ENCODE assay signal across 8 cellular contexts in genomic region chr3:186520957-186521842, GRCh38. TPM values are rescaled to one million over a fixed set of nuclear protein-coding genes. Genes with fewer than 3 reads are reported as not detected.
DNase-seq lines count a peak whose midpoint lies in the region; ATAC-seq and TF ChIP-seq lines count a peak whose summit lies in the region.

No MANE protein-coding gene starts in this region.

- peak overlapping the region in 2 of 8 donors; percentile 29 to 53 for H3K4me3 Mint-ChIP-seq in CD4-positive, alpha-beta memory T cell
- H3K4me3 Mint-ChIP-seq in WTC11 (no peak overlapping the region), endothelial cell (ENCODE audit: unreplicated experiment) (no peak overlapping the region), CD14-positive monocyte (no peak overlapping the region)

- H3K4me1 Mint-ChIP-seq in CD4-positive, alpha-beta memory T cell, result peaks cover 35 to 63% (median 49%) of the 10 kb centered on the region in 4 donors
- peaks cover 7% of the 10 kb centered on the region for H3K4me1 Mint-ChIP-seq in WTC11
- H3K4me1 Mint-ChIP-seq in endothelial cell (ENCODE audit: unreplicated experiment), result no peaks in the 10 kb centered on the region
- H3K4me1 Mint-ChIP-seq in CD14-positive monocyte, result peaks cover 10% of the 10 kb centered on the region

- H3K27ac Mint-ChIP-seq in CD4-positive, alpha-beta memory T cell, result peak overlapping the region; percentile 16 to 96 (median 57)
- no peak overlapping the region for H3K27ac Mint-ChIP-seq in WTC11
- no peak overlapping the region for H3K27ac Mint-ChIP-seq in endothelial cell (ENCODE audit: unreplicated experiment)
- H3K27ac Mint-ChIP-seq in CD14-positive monocyte, result peak overlapping the region in 2 of 7 donors; percentile 12 to 51

- H3K4me1 ChIP-seq in CD4-positive, alpha-beta memory T cell (ENCODE audit: insufficient read depth, low read length), result peaks cover 57% of the 10 kb centered on the region
- no peaks in the 10 kb centered on the region for H3K4me1 ChIP-seq in tibial artery

- ATAC-seq in GM19023 (IDR thresholded peaks at IDR 0.05; ENCODE audit: unreplicated experiment), result peak; percentile 62
- peak; percentile 50 for ATAC-seq in HG02981 (IDR thresholded peaks at IDR 0.05; ENCODE audit: unreplicated experiment)
- ATAC-seq in WTC11, result peak; percentile 32; the same call in 1 of the 2 replicates

- intact Hi-C loops in CD4-positive, alpha-beta memory T cell (cut with micrococcal nuclease), result no loop called here
- intact Hi-C loops in CD14-positive monocyte (cut with micrococcal nuclease) (no loop called here), tibial artery (cut with DNase I; ENCODE audit: low total_unique reads) (no loop called here)

- POLR2A ChIA-PET in CD4-positive, alpha-beta memory T cell (lab: Charles Lee; ENCODE audit: partially characterized antibody), result interaction anchor here (3.2 kb wide), 1 partner anchor 13 kb away, joined by 26 read pairs; no protein-coding TSS in a partner anchor
- POLR2A ChIA-PET in WTC11 (lab: Charles Lee), result no interaction called here

- no peaks in the 10 kb centered on the region for H3K9me3 Mint-ChIP-seq in CD4-positive, alpha-beta memory T cell
- peaks cover 6% of the 10 kb centered on the region for H3K9me3 Mint-ChIP-seq in WTC11
- no peaks in the 10 kb centered on the region for H3K9me3 Mint-ChIP-seq in endothelial cell (ENCODE audit: unreplicated experiment)
- peaks cover 5 to 13% (median 12%) of the 10 kb centered on the region in 7 donors for H3K9me3 Mint-ChIP-seq in CD14-positive monocyte

- no peaks in the 10 kb centered on the region for H3K36me3 ChIP-seq in CD4-positive, alpha-beta memory T cell (ENCODE audit: insufficient read depth, low read length)
- H3K36me3 ChIP-seq in tibial artery, result no peaks in the 10 kb centered on the region

- peaks cover 0 to 4% of the 10 kb centered on the region in 2 donors for H3K36me3 Mint-ChIP-seq in CD4-positive, alpha-beta memory T cell
- no peaks in the 10 kb centered on the region for H3K36me3 Mint-ChIP-seq in WTC11
- H3K36me3 Mint-ChIP-seq in endothelial cell (ENCODE audit: low read depth, unreplicated experiment), result no peaks in the 10 kb centered on the region
- peaks cover 0 to 6% of the 10 kb centered on the region in 2 donors for H3K36me3 Mint-ChIP-seq in CD14-positive monocyte

- H3K27me3 ChIP-seq in CD4-positive, alpha-beta memory T cell (ENCODE audit: insufficient read depth, low read length), result no peaks in the 10 kb centered on the region
- no peaks in the 10 kb centered on the region for H3K27me3 ChIP-seq in tibial artery

- no peak for DNase-seq in CD4-positive, alpha-beta memory T cell
- DNase-seq in WTC11 (ENCODE audit: low spot score) (peak; percentile 33), endothelial cell (ENCODE audit: low spot score) (no peak), CD14-positive monocyte (ENCODE audit: low spot score) (no peak), tibial artery (no peak)
- no peak for DNase-seq in effector CD8-positive, alpha-beta T cell (lab: John Stamatoyannopoulos, UW)

- no peak for TF ChIP-seq CTCF in WTC11 (IDR thresholded peaks at IDR 0.05)
- TF ChIP-seq CTCF in endothelial cell (IDR thresholded peaks at IDR 0.05; ENCODE audit: unreplicated experiment), result no peak
- TF ChIP-seq CTCF in CD14-positive monocyte (IDR thresholded peaks at IDR 0.05), result no peak
- no peak for TF ChIP-seq CTCF in tibial artery (IDR thresholded peaks at IDR 0.05)

- H3K27ac ChIP-seq in CD4-positive, alpha-beta memory T cell (ENCODE audit: low read depth, low read length), result no peak overlapping the region
- no peak overlapping the region for H3K27ac ChIP-seq in tibial artery

- no peaks in the 10 kb centered on the region for H3K27me3 Mint-ChIP-seq in CD4-positive, alpha-beta memory T cell
- H3K27me3 Mint-ChIP-seq in WTC11 (ENCODE audit: low read depth), result no peaks in the 10 kb centered on the region; the same call in none of the 2 replicates
- H3K27me3 Mint-ChIP-seq in endothelial cell (ENCODE audit: unreplicated experiment), result peaks cover 3% of the 10 kb centered on the region
- H3K27me3 Mint-ChIP-seq in CD14-positive monocyte (ENCODE audit: low read depth in 3 of 3), result peaks cover 1 to 6% (median 1%) of the 10 kb centered on the region in 3 donors

- H3K9me3 ChIP-seq in CD4-positive, alpha-beta memory T cell (ENCODE audit: control insufficient read depth in 1 of 2, low read length in 2 of 2), result no peaks in the 10 kb centered on the region
- H3K9me3 ChIP-seq in tibial artery, result peaks cover 0 to 6% (median 4%) of the 10 kb centered on the region in 3 donors

- CTCF ChIA-PET in CD4-positive, alpha-beta memory T cell (lab: Charles Lee; ENCODE audit: partially characterized antibody), result interaction anchor here (3.7 kb wide), 1 partner anchor 19 kb away, joined by 61 read pairs; no protein-coding TSS in a partner anchor
- CTCF ChIA-PET in WTC11 (lab: Charles Lee), result no interaction called here

- H3K4me3 ChIP-seq in CD4-positive, alpha-beta memory T cell (ENCODE audit: low read length in 2 of 2), result no peak overlapping the region
- H3K4me3 ChIP-seq in tibial artery, result no peak overlapping the region

TF ChIP-seq in WTC11, 78 proteins besides CTCF, POLR2A, EP300 and RAD21:
- TF ChIP-seq SMAD3 (CRISPR knock-in tag; IDR thresholded peaks at IDR 0.05; ENCODE audit: borderline replicate concordance) (no peak), SP1 (CRISPR knock-in tag; conservative IDR thresholded peaks at IDR 0.05) (no peak), PREB (CRISPR knock-in tag; IDR thresholded peaks at IDR 0.05; ENCODE audit: borderline replicate concordance) (no peak)

RNA-seq across cellular contexts. Expression of gene CRYGS, which starts 23.0 kb away (rescaled TPM):
- 10 to 100 TPM; 12.1 to 12.6 TPM for total RNA-seq in CD4-positive, alpha-beta memory T cell
- 1 to 10 TPM in 1 of 2 donors, not detected in 1; 1.2 TPM for polyA plus RNA-seq in CD4-positive, alpha-beta memory T cell
- 1.7 to 2.9 TPM (median 1.9 TPM) in 3 replicates for total RNA-seq in WTC11 (2021)
- 5.8 TPM for total RNA-seq in endothelial cell (ENCODE audit: unreplicated experiment)
- polyA plus RNA-seq in CD14-positive monocyte, result under 1 TPM in 1 of 2 donors, not detected in 1; 0.25 TPM

RNA-seq across cellular contexts. Expression of gene TBCCD1, which starts 45.9 kb away (rescaled TPM):
- total RNA-seq in CD4-positive, alpha-beta memory T cell, result 10 to 100 TPM; 20.4 to 21.0 TPM
- polyA plus RNA-seq in CD4-positive, alpha-beta memory T cell, result 10 to 100 TPM; 20.1 to 28.6 TPM
- total RNA-seq in WTC11 (2021) (10.6 to 11.5 TPM (median 11.3 TPM) in 3 replicates), endothelial cell (ENCODE audit: unreplicated experiment) (19.5 TPM)
- polyA plus RNA-seq in CD14-positive monocyte, result 1 to 10 TPM; 9.2 to 9.6 TPM

RNA-seq across cellular contexts. Expression of gene DNAJB11, which starts 49.3 kb away (rescaled TPM):
- total RNA-seq in CD4-positive, alpha-beta memory T cell, result 10 to 100 TPM; 34.0 to 38.6 TPM
- polyA plus RNA-seq in CD4-positive, alpha-beta memory T cell, result 10 to 100 TPM; 37.6 to 40.0 TPM
- total RNA-seq in WTC11 (2021) (44.2 to 56.3 TPM (median 47.8 TPM) in 3 replicates), endothelial cell (ENCODE audit: unreplicated experiment) (71.2 TPM)
- polyA plus RNA-seq in CD14-positive monocyte, result 10 to 100 TPM; 44.6 to 45.8 TPM

Comparison
In these comparisons a context has a peak if more than half of its experiments do, and no peak if none do; other contexts are left out.
1. H3K27ac Mint-ChIP-seq: peak in CD4-positive, alpha-beta memory T cell (7 of 7); none in WTC11 (single experiment) and endothelial cell (single experiment).
2. Peak in every context shown above with its lines, with median percentiles within 50 percentile points of each other: ATAC-seq.